In genomic region chr2:71844967-71845366, GRCh38 we compare ENCODE assay signal across 24 cellular contexts.
DNase-seq lines count a peak whose midpoint lies in the region; ATAC-seq, FAIRE-seq and TF ChIP-seq lines count a peak whose summit lies in the region.
"Had no signal": no experiment of that assay in that cellular context is flagged by ENCODE, and none has a peak within 500 bp of the region (broad histone marks: within the 10 kb centered on the region; RNA-seq: fewer than 3 reads in every experiment).

No MANE protein-coding gene starts in this region.

- no peaks in the 10 kb centered on the region for H3F3A ChIP-seq in PC-3 (ENCODE audit: low read length, unreplicated experiment)

- H3K4me3 ChIP-seq in HepG2 (replicated peaks in 1 of 3; ENCODE audit: insufficient read depth in 1 of 3, low read depth in 2 of 3, low read length in 3 of 3) (no peak overlapping the region), right lobe of liver (no peak overlapping the region), PC-3 (ENCODE audit: low read length) (no peak overlapping the region)
- H3K4me3 ChIP-seq: BLaER1 treated with 17β-estradiol and CSF1 and Interleukin-3, amounts not matched to agents 10 nM and 100 nM; GM23248 had no signal

- no peak for TF ChIP-seq EP300 in HepG2 (IDR thresholded peaks at IDR 0.05; ENCODE audit: low read depth in 2 of 2, low read length in 2 of 2)
- TF ChIP-seq EP300 in HepG2 (CRISPR knock-in tag; IDR thresholded peaks at IDR 0.05; ENCODE audit: borderline replicate concordance) = no peak

- no peak for FAIRE-seq in HepG2 (lab: Jason Lieb, UNC)
- FAIRE-seq: A204.1, D721Med, G401.6, GM12892, H1 had no signal

- peaks cover 2 to 22% of the 10 kb centered on the region in 2 experiments; a peak in 3 of 5 replicates for H3K27me3 ChIP-seq in HepG2 (ENCODE audit: control insufficient read depth in 1 of 2, insufficient read depth in 2 of 2, low read length in 2 of 2)
- H3K27me3 ChIP-seq in right lobe of liver = no peaks in the 10 kb centered on the region
- no peaks in the 10 kb centered on the region for H3K27me3 ChIP-seq in PC-3 (ENCODE audit: low read length)
- H3K27me3 ChIP-seq: BE2C; BLaER1 treated with 17β-estradiol and CSF1 and Interleukin-3, amounts not matched to agents 10 nM and 100 nM had no signal

- CTCF ChIA-PET in HepG2 (lab: Yijun Ruan, JAX; ENCODE audit: low intra/inter-chr PET ratio, low total read pairs) = no interaction called here
- CTCF ChIA-PET in PC-3 (lab: Charles Lee) = no interaction called here

- H3K36me3 ChIP-seq in HepG2 (replicated peaks in 1 of 2; ENCODE audit: control insufficient read depth in 1 of 2, insufficient read depth in 2 of 2, low read length in 2 of 2) (no peaks in the 10 kb centered on the region), right lobe of liver (no peaks in the 10 kb centered on the region), PC-3 (ENCODE audit: low read depth, low read length) (no peaks in the 10 kb centered on the region)
- H3K36me3 ChIP-seq: BE2C; BLaER1 treated with 17β-estradiol and CSF1 and Interleukin-3, amounts not matched to agents 10 nM and 100 nM had no signal

- H4K20me1 ChIP-seq in HepG2 (ENCODE audit: insufficient read depth, low read length) (no peaks in the 10 kb centered on the region), PC-3 (ENCODE audit: low read length) (no peaks in the 10 kb centered on the region)
- H4K20me1 ChIP-seq: BLaER1 treated with 17β-estradiol and CSF1 and Interleukin-3, amounts not matched to agents 10 nM and 100 nM had no signal

- in situ Hi-C loops in HepG2 (cut with HindIII; ENCODE audit: extremely low pct_ligation_motif_present, low pct_unique_long_range_greater_than_20kb) = no loop called here

- H3K9me3 ChIP-seq in HepG2 (ENCODE audit: low read length) (no peaks in the 10 kb centered on the region), right lobe of liver (no peaks in the 10 kb centered on the region), PC-3 (ENCODE audit: low read length) (no peaks in the 10 kb centered on the region)
- H3K9me3 ChIP-seq: BE2C; BLaER1 treated with 17β-estradiol and CSF1 and Interleukin-3, amounts not matched to agents 10 nM and 100 nM had no signal

- H3K79me2 ChIP-seq in HepG2 (ENCODE audit: insufficient read depth, low read length) (no peaks in the 10 kb centered on the region), PC-3 (ENCODE audit: low read length) (no peaks in the 10 kb centered on the region)

- WGBS in HepG2 (ENCODE audit: low lambda C conversion rate) = 3% methylated on average over 4 of the region's 4 CpGs
- WGBS in right lobe of liver (ENCODE audit: insufficient coverage, low coverage, low lambda C conversion rate, missing lambda C conversion rate) = 77% methylated on average over 4 of the region's 4 CpGs

- TF ChIP-seq CTCF in HepG2 (CRISPR knock-in tag; IDR thresholded peaks at IDR 0.05) (no peak), right lobe of liver (IDR thresholded peaks at IDR 0.05) (no peak), PC-3 (conservative IDR thresholded peaks at IDR 0.05; ENCODE audit: low read depth, low read length) (no peak)

- DNase-seq in HepG2 (ENCODE audit: low spot score) (no peak), right lobe of liver (no peak), DMS53 treated with DMSO at 0.1 percent for 48 hours (lab: John Stamatoyannopoulos, UW; ENCODE audit: unreplicated experiment) (peak; percentile 40), PC-3 (peak; percentile 57)
- DNase-seq: ACHN; AML-193; BE2C; CD4-positive, alpha-beta T cell; CD8-positive, alpha-beta memory T cell; DMS 273 treated with DMSO at 0.1 percent for 48 hours; DND-41; GM23248; H7; HCEC 1CT had no signal

- ATAC-seq in HepG2 (no peak), right lobe of liver (no peak), PC-3 (peak; percentile 68), GM19452 (IDR thresholded peaks at IDR 0.05; ENCODE audit: unreplicated experiment) (no peak), HG03469 (IDR thresholded peaks at IDR 0.05; ENCODE audit: unreplicated experiment) (no peak)
- ATAC-seq in activated CD4-positive, CD25-positive, alpha-beta regulatory T cell treated with anti-CD3 and anti-CD28 coated beads, Interleukin-2, amount 50 U/mL, for 24 hours = no peak

- TF ChIP-seq POLR2A in HepG2 (IDR thresholded peaks at IDR 0.05; ENCODE audit: insufficient read depth in 1 of 2, low read depth in 2 of 2, low read length in 2 of 2) (no peak), right lobe of liver (IDR thresholded peaks at IDR 0.05) (no peak)

- no peaks in the 10 kb centered on the region for H3K4me1 ChIP-seq in HepG2 (ENCODE audit: insufficient read depth, low read length)
- H3K4me1 ChIP-seq in right lobe of liver = no peaks in the 10 kb centered on the region
- H3K4me1 ChIP-seq in PC-3 (ENCODE audit: insufficient read depth, low read length) = peaks cover 25% of the 10 kb centered on the region
- H3K4me1 ChIP-seq: BE2C; BLaER1 treated with 17β-estradiol and CSF1 and Interleukin-3, amounts not matched to agents 10 nM and 100 nM had no signal

- BruUV-seq in HepG2 (replicated peaks; lab: Mats Ljungman, UMichigan) (no TSS peak), PC-3 (replicated peaks; lab: Mats Ljungman, UMichigan) (no TSS peak)

- H3K27ac ChIP-seq in HepG2 (ENCODE audit: extremely low read length, insufficient read depth, low read length) = no peak overlapping the region
- no peak overlapping the region for H3K27ac ChIP-seq in right lobe of liver
- H3K27ac ChIP-seq in PC-3 (ENCODE audit: low read length) = no peak overlapping the region
- H3K27ac ChIP-seq: 22Rv1; BLaER1 treated with 17β-estradiol and CSF1 and Interleukin-3, amounts not matched to agents 10 nM and 100 nM; GM23248 had no signal

- no peak overlapping the region for H3K4me2 ChIP-seq in HepG2 (ENCODE audit: low read depth, low read length)
- no peak overlapping the region for H3K4me2 ChIP-seq in PC-3 (ENCODE audit: low read length)
- H3K4me2 ChIP-seq: BLaER1 treated with 17β-estradiol and CSF1 and Interleukin-3, amounts not matched to agents 10 nM and 100 nM had no signal

- no peak for TF ChIP-seq RAD21 in HepG2 (CRISPR knock-in tag; IDR thresholded peaks at IDR 0.05)

- no peak overlapping the region for H2AFZ ChIP-seq in HepG2 (ENCODE audit: low read length)
- H2AFZ ChIP-seq in PC-3 (ENCODE audit: low read length) = no peak overlapping the region
- H2AFZ ChIP-seq: GM23248 had no signal

- POLR2A ChIA-PET in HepG2 (lab: Yijun Ruan, JAX) = no interaction called here
- POLR2A ChIA-PET in PC-3 (lab: Charles Lee; ENCODE audit: unreplicated experiment) = no interaction called here

- H3K9ac ChIP-seq in HepG2 (ENCODE audit: insufficient read depth, low read depth, low read length) (no peak overlapping the region), PC-3 (ENCODE audit: low read length) (no peak overlapping the region)
- H3K9ac ChIP-seq: BLaER1 treated with 17β-estradiol and CSF1 and Interleukin-3, amounts not matched to agents 10 nM and 100 nM; GM23248 had no signal

- no peaks in the 10 kb centered on the region for H3K9me2 ChIP-seq in PC-3 (replicated peaks; ENCODE audit: low read length)

- intact Hi-C loops in HepG2 (cut with micrococcal nuclease; ENCODE audit: unreplicated experiment) (no loop called here), right lobe of liver (cut with DNase I) (no loop called here), PC-3 (cut with micrococcal nuclease) (no loop called here)

TF ChIP-seq in HepG2, 621 proteins besides CTCF, POLR2A, EP300 and RAD21:
- TF ChIP-seq FOSL2 (CRISPR knock-in tag; IDR thresholded peaks at IDR 0.05) (peak; percentile 14; the same call in 1 of the 2 replicates), GABPA (IDR thresholded peaks at IDR 0.05; ENCODE audit: low read depth, low read length) (no peak), GABPA (CRISPR knock-in tag; IDR thresholded peaks at IDR 0.05; ENCODE audit: low read depth) (no peak), ADNP (CRISPR knock-in tag; IDR thresholded peaks at IDR 0.05) (no peak), ZFP36L2 (CRISPR knock-in tag; IDR thresholded peaks at IDR 0.05) (no peak), ZBTB2 (CRISPR knock-in tag; IDR thresholded peaks at IDR 0.05; ENCODE audit: low read depth) (no peak), SP2 (CRISPR knock-in tag; IDR thresholded peaks at IDR 0.05) (no peak)
- TF ChIP-seq, protein P1, sequence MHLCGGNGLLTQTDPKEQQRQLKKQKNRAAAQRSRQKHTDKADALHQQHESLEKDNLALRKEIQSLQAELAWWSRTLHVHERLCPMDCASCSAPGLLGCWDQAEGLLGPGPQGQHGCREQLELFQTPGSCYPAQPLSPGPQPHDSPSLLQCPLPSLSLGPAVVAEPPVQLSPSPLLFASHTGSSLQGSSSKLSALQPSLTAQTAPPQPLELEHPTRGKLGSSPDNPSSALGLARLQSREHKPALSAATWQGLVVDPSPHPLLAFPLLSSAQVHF (CRISPR knock-in tag; IDR thresholded peaks at IDR 0.05) = no peak

Comparison
In these comparisons a context has a peak if more than half of its experiments do, and no peak if none do; other contexts are left out.
1. DNase-seq: peak in DMS53 treated with DMSO at 0.1 percent for 48 hours (single experiment) and PC-3 (single experiment); none in HepG2 (single experiment) and right lobe of liver (0 of 3).